In the genomic region with DNA sequence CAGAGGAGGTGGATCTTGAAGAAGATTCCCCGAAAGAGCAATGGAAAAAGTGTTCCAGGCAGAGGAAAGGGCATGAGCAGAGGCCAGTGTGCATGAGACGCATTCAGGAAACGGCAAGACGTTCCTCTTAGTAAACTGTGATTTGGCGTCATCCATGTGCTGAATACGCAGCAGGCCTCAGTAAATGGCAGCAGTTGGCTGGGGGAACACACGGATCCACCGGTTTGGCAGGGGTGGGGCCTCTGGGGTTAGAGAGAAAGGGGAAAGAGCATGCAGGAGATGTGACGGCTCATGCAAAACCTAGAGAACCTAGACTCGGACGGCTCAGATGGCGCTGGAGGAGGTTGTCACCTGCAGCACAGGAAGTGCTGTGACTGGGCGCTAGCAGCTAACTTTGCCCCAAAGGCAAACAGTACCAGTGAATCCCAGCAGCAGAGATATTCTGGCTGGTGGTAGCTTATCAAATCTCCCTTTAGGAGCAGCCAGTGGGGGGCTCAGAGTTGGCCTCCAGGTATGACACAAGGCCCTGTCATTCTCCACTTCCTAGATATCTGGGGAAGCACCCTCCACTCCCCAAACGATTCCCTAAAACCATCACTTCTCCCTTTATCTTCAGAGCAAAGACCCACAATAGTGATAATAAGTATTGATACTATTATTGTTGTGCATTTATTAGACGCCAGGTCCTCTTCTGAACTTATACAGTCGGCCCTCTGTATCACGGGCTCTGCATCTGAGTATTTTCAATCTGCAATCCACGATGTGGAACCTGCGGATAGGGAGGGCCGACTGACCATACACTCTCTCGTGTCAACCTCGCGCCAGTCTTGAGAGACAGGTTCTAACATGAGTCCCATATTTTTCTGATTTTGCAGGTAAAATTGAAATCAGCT, we compare ENCODE assay signal across 8 cellular contexts.
A peak's percentile ranks its signal among the peaks of the same experiment; 100 is the strongest.
DNase-seq lines count a peak whose midpoint lies in the region; ATAC-seq lines count a peak whose summit lies in the region.

No MANE protein-coding gene starts in this region.

- peak overlapping the region; percentile 92 for H3K4me3 Mint-ChIP-seq in central memory CD8-positive, alpha-beta T cell
- peak overlapping the region; percentile 88 for H3K4me3 Mint-ChIP-seq in stimulated activated memory B cell treated with anti-CD40 and anti-IgM and Interleukin-4, amounts not matched to agents 10 μg/mL and 1 μg/mL and 100 μg/mL, for 72 hours

- H3K27me3 Mint-ChIP-seq in central memory CD8-positive, alpha-beta T cell: no peaks in the 10 kb centered on the region
- no peaks in the 10 kb centered on the region for H3K27me3 Mint-ChIP-seq in stimulated activated memory B cell treated with anti-CD40 and anti-IgM and Interleukin-4, amounts not matched to agents 10 μg/mL and 1 μg/mL and 100 μg/mL, for 72 hours

- H3K36me3 Mint-ChIP-seq in central memory CD8-positive, alpha-beta T cell (ENCODE audit: insufficient read depth): peaks cover 60% of the 10 kb centered on the region
- H3K36me3 Mint-ChIP-seq in stimulated activated memory B cell treated with anti-CD40 and anti-IgM and Interleukin-4, amounts not matched to agents 10 μg/mL and 1 μg/mL and 100 μg/mL, for 72 hours: peaks cover 87% of the 10 kb centered on the region

- DNase-seq in activated CD4-positive, alpha-beta T cell treated with anti-CD3 and anti-CD28 coated beads for 1 hour: peak; percentile 47
- peak; percentile 61 to 79 for DNase-seq in central memory CD8-positive, alpha-beta T cell (ENCODE audit: low spot score in 2 of 2)
- DNase-seq in iPS-NIHi7 (ENCODE audit: extremely low spot score) (no peak), KBM-7 (no peak), NCI-H82 treated with DMSO at 0.1 percent for 48 hours (lab: John Stamatoyannopoulos, UW; ENCODE audit: unreplicated experiment) (no peak)

- ATAC-seq in GM21447 (IDR thresholded peaks at IDR 0.05; ENCODE audit: unreplicated experiment) (peak; percentile 33), HG03442 (IDR thresholded peaks at IDR 0.05; ENCODE audit: unreplicated experiment) (no peak)
- ATAC-seq in central memory CD8-positive, alpha-beta T cell (replicated peaks; ENCODE audit: extremely low read depth, poor library complexity, severe bottlenecking): peak; percentile 83
- peak; percentile 51 for ATAC-seq in stimulated activated memory B cell treated with anti-CD40 and anti-IgM and Interleukin-4, amounts not matched to agents 10 μg/mL and 1 μg/mL and 100 μg/mL, for 72 hours

- peaks cover 97% of the 10 kb centered on the region for H3K4me1 Mint-ChIP-seq in central memory CD8-positive, alpha-beta T cell
- peaks cover 95% of the 10 kb centered on the region for H3K4me1 Mint-ChIP-seq in stimulated activated memory B cell treated with anti-CD40 and anti-IgM and Interleukin-4, amounts not matched to agents 10 μg/mL and 1 μg/mL and 100 μg/mL, for 72 hours

- H3K27ac Mint-ChIP-seq in central memory CD8-positive, alpha-beta T cell (ENCODE audit: low read depth): peak overlapping the region; percentile 94
- peak overlapping the region; percentile 90 for H3K27ac Mint-ChIP-seq in stimulated activated memory B cell treated with anti-CD40 and anti-IgM and Interleukin-4, amounts not matched to agents 10 μg/mL and 1 μg/mL and 100 μg/mL, for 72 hours

- in situ Hi-C loops in KBM-7 (cut with MboI; ENCODE audit: low pct_unique_long_range_greater_than_20kb, low sequenced_read_pairs): no loop called here

- H3K9me3 Mint-ChIP-seq in central memory CD8-positive, alpha-beta T cell: no peaks in the 10 kb centered on the region
- H3K9me3 Mint-ChIP-seq in stimulated activated memory B cell treated with anti-CD40 and anti-IgM and Interleukin-4, amounts not matched to agents 10 μg/mL and 1 μg/mL and 100 μg/mL, for 72 hours: no peaks in the 10 kb centered on the region

Comparison
In these comparisons a context has a peak if more than half of its experiments do, and no peak if none do; other contexts are left out.
1. DNase-seq: peak in activated CD4-positive, alpha-beta T cell treated with anti-CD3 and anti-CD28 coated beads for 1 hour (single experiment) and central memory CD8-positive, alpha-beta T cell (2 of 2); none in iPS-NIHi7 (single experiment), KBM-7 (single experiment) and NCI-H82 treated with DMSO at 0.1 percent for 48 hours (single experiment).